ENCODE assay signal across 8 cellular contexts in the genomic region with DNA sequence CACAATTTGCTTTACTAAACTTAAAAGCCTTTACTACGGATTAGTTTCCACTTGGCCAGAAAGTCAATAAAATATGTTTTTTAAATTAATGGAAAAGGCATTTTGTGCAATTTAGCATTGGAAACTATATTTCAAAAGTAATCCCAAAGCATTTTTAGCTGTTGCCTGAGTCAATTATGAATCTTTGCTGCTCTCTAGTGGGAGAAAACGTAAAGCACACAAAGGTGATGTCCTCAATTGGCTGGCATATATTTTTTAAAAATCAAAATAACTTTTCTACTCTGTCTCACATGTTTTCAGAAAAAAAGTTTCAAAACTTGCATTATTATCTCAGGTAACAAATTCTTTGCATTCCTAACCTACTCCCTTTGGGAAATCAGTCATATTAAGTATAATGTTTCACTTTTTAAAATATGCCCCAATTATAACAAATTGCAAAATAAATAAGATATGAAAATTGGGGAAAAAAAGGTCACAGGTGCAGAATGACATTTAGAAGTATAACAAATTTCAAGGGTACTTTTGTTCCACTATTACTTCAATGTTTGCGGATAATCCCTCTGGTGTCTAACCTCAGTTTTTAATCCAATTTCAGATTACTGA. TPM values are rescaled to one million over a fixed set of nuclear protein-coding genes. Genes with fewer than 3 reads are reported as not detected.
DNase-seq lines count a peak whose midpoint lies in the region; ATAC-seq and TF ChIP-seq lines count a peak whose summit lies in the region.

No MANE protein-coding gene starts in this region.

- H3K4me1 ChIP-seq in aorta (ENCODE audit: control insufficient read depth in 1 of 2, insufficient read depth in 2 of 2, low read length in 2 of 2), result no peaks in the 10 kb centered on the region

- H3K27ac ChIP-seq in aorta (ENCODE audit: low read depth in 1 of 2, low read length in 2 of 2), result no peak overlapping the region

- H3K4me3 ChIP-seq in skeletal muscle cell (ENCODE audit: low read depth, low read length) (no peak overlapping the region), aorta (ENCODE audit: low read length in 2 of 2) (no peak overlapping the region)

- 27 to 30% methylated on average over 3 of the region's 3 CpGs for WGBS in aorta, 2 donors

- DNase-seq in NCI-H345 (lab: John Stamatoyannopoulos, UW) (peak; percentile 27), NCI-H345 treated with DMSO at 0.1 percent for 48 hours (lab: John Stamatoyannopoulos, UW; ENCODE audit: unreplicated experiment) (no peak), HT-29 (ENCODE audit: low spot score) (peak; percentile 44), fibroblast of the conjunctiva (ENCODE audit: low read depth) (peak; percentile 20), skeletal muscle cell (ENCODE audit: low read depth) (peak; percentile 7), aorta (no peak)
- DNase-seq in stimulated activated naive CD8-positive, alpha-beta T cell treated with anti-CD3 and anti-CD28 coated beads, Interleukin-15, Interleukin-2, amounts not matched to agents 100 U/mL and 50 U/mL, for 24 hours, result no peak

- no peaks in the 10 kb centered on the region for H3K36me3 ChIP-seq in aorta (ENCODE audit: control insufficient read depth in 1 of 2, insufficient read depth in 2 of 2, low read length in 1 of 2)

- intact Hi-C loops in aorta (cut with DNase I), result loop anchor here (2.0 kb wide), 1 partner anchor 214 kb away; no protein-coding TSS in a partner anchor

- no peaks in the 10 kb centered on the region for H3K27me3 ChIP-seq in aorta (ENCODE audit: control insufficient read depth in 1 of 2, insufficient read depth in 2 of 2, low read length in 1 of 2)

- H3K9me3 ChIP-seq in aorta (ENCODE audit: control insufficient read depth, low read length), result no peaks in the 10 kb centered on the region

- ATAC-seq in SK-N-SH treated with all-trans-retinoic acid at 6 μM for 48 hours, result peak; percentile 76
- ATAC-seq in stimulated activated naive CD8-positive, alpha-beta T cell treated with anti-CD3 and anti-CD28 coated beads, Interleukin-15, Interleukin-2, amounts not matched to agents 100 U/mL and 50 U/mL, for 24 hours, result no peak
- no peak for ATAC-seq in aorta (ENCODE audit: low FRiP score)

TF ChIP-seq in SK-N-SH treated with all-trans-retinoic acid at 6 μM for 48 hours, 23 proteins besides CTCF, POLR2A, EP300 and RAD21:
- no peak for TF ChIP-seq BACH2 (CRISPR knock-in tag; IDR thresholded peaks at IDR 0.05; ENCODE audit: borderline replicate concordance)

RNA-seq across cellular contexts. Expression of a gene that starts 47.2 kb away (rescaled TPM):
- total RNA-seq in HT-29 (2014; rRNA removed; shearing (Covaris generic)), result not detected in 2 replicates
- total RNA-seq in aorta, result not detected
- not detected for polyA plus RNA-seq in aorta

Comparison
In these comparisons a context has a peak if more than half of its experiments do, and no peak if none do; other contexts are left out.
1. DNase-seq: peak in NCI-H345 (single experiment), HT-29 (single experiment), fibroblast of the conjunctiva (single experiment) and skeletal muscle cell (single experiment); none in NCI-H345 treated with DMSO at 0.1 percent for 48 hours (single experiment), stimulated activated naive CD8-positive, alpha-beta T cell treated with anti-CD3 and anti-CD28 coated beads, Interleukin-15, Interleukin-2, amounts not matched to agents 100 U/mL and 50 U/mL, for 24 hours (single experiment) and aorta (0 of 2).